9 cellular contexts compared by ENCODE assay signal in genomic region chr19:43594081-43594697, GRCh38. TPM values are rescaled to one million over a fixed set of nuclear protein-coding genes. Genes with fewer than 3 reads are reported as not detected.
DNase-seq lines count a peak whose midpoint lies in the region; ATAC-seq and TF ChIP-seq lines count a peak whose summit lies in the region.
"Had no signal": no experiment of that assay in that cellular context is flagged by ENCODE, and none has a peak within 500 bp of the region (broad histone marks: within the 10 kb centered on the region; RNA-seq: fewer than 3 reads in every experiment).

No MANE protein-coding gene starts in this region.

- H3K56ac ChIP-seq in mesendoderm (ENCODE audit: low read length), result peak overlapping the region; percentile 42

- H3K9ac ChIP-seq in mesendoderm (ENCODE audit: low read length), result peak overlapping the region; percentile 89

- no peak overlapping the region for H3K27ac Mint-ChIP-seq in activated naive CD4-positive, alpha-beta T cell treated with anti-CD3 and anti-CD28 coated beads, Interleukin-2, amount 10 ng/mL, durations not matched to agents 7 days and 5 days

- no peak for TF ChIP-seq EP300 in upper lobe of left lung (IDR thresholded peaks at IDR 0.05)

- TF ChIP-seq POLR2A in upper lobe of left lung (IDR thresholded peaks at IDR 0.05), result no peak

- H3K9me3 ChIP-seq in upper lobe of left lung, result no peaks in the 10 kb centered on the region

- TF ChIP-seq CTCF in astrocyte of the cerebellum (IDR thresholded peaks at IDR 0.05; ENCODE audit: low read depth, low read length, missing control alignments) (no peak), upper lobe of left lung (IDR thresholded peaks at IDR 0.05) (no peak)

- no peak overlapping the region for H2AK5ac ChIP-seq in mesendoderm (ENCODE audit: low read length)

- no peak overlapping the region for H3K4ac ChIP-seq in mesendoderm (ENCODE audit: low read depth, low read length)

- no peaks in the 10 kb centered on the region for H3K9me3 Mint-ChIP-seq in activated naive CD4-positive, alpha-beta T cell treated with anti-CD3 and anti-CD28 coated beads, Interleukin-2, amount 10 ng/mL, durations not matched to agents 7 days and 5 days

- H2BK15ac ChIP-seq in mesendoderm (replicated peaks; ENCODE audit: low read depth), result no peak overlapping the region

- no peak overlapping the region for H3K4me2 ChIP-seq in mesendoderm (ENCODE audit: low read length)

- ATAC-seq in upper lobe of left lung (ENCODE audit: low FRiP score in 2 of 2), result no peak
- no peak for ATAC-seq in GM19351 (IDR thresholded peaks at IDR 0.05; ENCODE audit: unreplicated experiment)
- no peak for ATAC-seq in GM21526 (IDR thresholded peaks at IDR 0.05; ENCODE audit: low FRiP score, unreplicated experiment)

- no peak overlapping the region for H3K18ac ChIP-seq in mesendoderm (ENCODE audit: low read length)

- no peak overlapping the region for H3K27ac ChIP-seq in mesendoderm (ENCODE audit: low read depth, low read length)
- H3K27ac ChIP-seq in upper lobe of left lung, result peak overlapping the region in 2 of 4 donors; percentile 93 to 97

- no peak overlapping the region for H2BK120ac ChIP-seq in mesendoderm (ENCODE audit: low read depth, low read length)

- no peak overlapping the region for H2BK5ac ChIP-seq in mesendoderm (ENCODE audit: low read length)

- H3K36me3 Mint-ChIP-seq in activated naive CD4-positive, alpha-beta T cell treated with anti-CD3 and anti-CD28 coated beads, Interleukin-2, amount 10 ng/mL, durations not matched to agents 7 days and 5 days, result peaks cover 33% of the 10 kb centered on the region

- peak overlapping the region; percentile 55 for H3K4me3 Mint-ChIP-seq in activated naive CD4-positive, alpha-beta T cell treated with anti-CD3 and anti-CD28 coated beads, Interleukin-2, amount 10 ng/mL, durations not matched to agents 7 days and 5 days

- H3K4me1 ChIP-seq in mesendoderm (ENCODE audit: control insufficient read depth, low read depth, low read length) (peaks cover 1% of the 10 kb centered on the region), upper lobe of left lung (peaks cover 28 to 48% (median 36%) of the 10 kb centered on the region in 4 donors)

- no peaks in the 10 kb centered on the region for H3K27me3 ChIP-seq in mesendoderm (ENCODE audit: insufficient read depth, low read length, poor library complexity)
- no peaks in the 10 kb centered on the region for H3K27me3 ChIP-seq in upper lobe of left lung

- DNase-seq in activated naive CD4-positive, alpha-beta T cell treated with anti-CD3 and anti-CD28 coated beads, Interleukin-2, amount 10 ng/mL, durations not matched to agents 7 days and 5 days, result no peak
- no peak for DNase-seq in activated naive CD4-positive, alpha-beta T cell treated with Interleukin-2 at 50 U/mL for 16 hours
- no peak for DNase-seq in astrocyte of the cerebellum (ENCODE audit: low read depth)
- DNase-seq in mesendoderm, result no peak
- no peak for DNase-seq in upper lobe of left lung
- no peak for DNase-seq in NCI-H226
- DNase-seq: NCI-H146 had no signal

- peaks cover 5% of the 10 kb centered on the region for H3K27me3 Mint-ChIP-seq in activated naive CD4-positive, alpha-beta T cell treated with anti-CD3 and anti-CD28 coated beads, Interleukin-2, amount 10 ng/mL, durations not matched to agents 7 days and 5 days

- H3K4me3 ChIP-seq in astrocyte of the cerebellum (ENCODE audit: low read depth, low read length) (peak overlapping the region; percentile 63), mesendoderm (ENCODE audit: low read length) (no peak overlapping the region), upper lobe of left lung (peak overlapping the region in 3 of 4 donors; percentile 59 to 75 (median 62))

- no peak overlapping the region for H3K23ac ChIP-seq in mesendoderm (ENCODE audit: low read length)

- H3K79me2 ChIP-seq in mesendoderm (ENCODE audit: control insufficient read depth, insufficient read depth, low read length), result peaks cover 17% of the 10 kb centered on the region

- H4K8ac ChIP-seq in mesendoderm (ENCODE audit: low read depth, low read length), result no peak overlapping the region

- CTCF ChIA-PET in activated naive CD4-positive, alpha-beta T cell treated with anti-CD3 and anti-CD28 coated beads, Interleukin-2, amount 10 ng/mL, durations not matched to agents 7 days and 5 days (lab: Charles Lee), result interaction anchor here (0.6 to 5.6 kb wide), 34 partner anchors 9 to 191 kb away, joined by 3 to 129 read pairs (median 5); partner anchors contain the start of genes KCNN4, PINLYP, PLAUR and XRCC1

- in situ Hi-C loops in astrocyte of the cerebellum (cut with HindIII; ENCODE audit: low sequenced_read_pairs), result no loop called here

- peaks cover 16% of the 10 kb centered on the region for H3K79me1 ChIP-seq in mesendoderm (ENCODE audit: low read length)

- no peak overlapping the region for H4K5ac ChIP-seq in mesendoderm (ENCODE audit: low read length)

- no CpG with 5 or more reads among the region's 10 CpGs for WGBS in mesendoderm (ENCODE audit: extremely low coverage, insufficient coverage, low lambda C conversion rate)
- WGBS in upper lobe of left lung, 2 donors, result 91 to 98% methylated on average over 10 of the region's 10 CpGs

- H3K36me3 ChIP-seq in mesendoderm (ENCODE audit: control insufficient read depth, insufficient read depth, low read length) (no peaks in the 10 kb centered on the region), upper lobe of left lung (peaks cover 14 to 49% (median 33%) of the 10 kb centered on the region in 4 donors)

- H3K4me1 Mint-ChIP-seq in activated naive CD4-positive, alpha-beta T cell treated with anti-CD3 and anti-CD28 coated beads, Interleukin-2, amount 10 ng/mL, durations not matched to agents 7 days and 5 days, result peaks cover 58% of the 10 kb centered on the region

RNA-seq across cellular contexts. Expression of gene IRGQ, which starts 1.7 kb away (rescaled TPM):
- polyA plus RNA-seq in mesendoderm (2013, experiment 1 of 2), result 10.8 TPM
- polyA plus RNA-seq in mesendoderm (2013, experiment 2 of 2), result 9.5 TPM
- 10 to 100 TPM; 17.2 to 25.1 (median 23.2) TPM for total RNA-seq in upper lobe of left lung

RNA-seq across cellular contexts. Expression of gene ZNF576, which starts 2.2 kb away (rescaled TPM):
- 19.7 TPM for polyA plus RNA-seq in mesendoderm (2013, experiment 1 of 2)
- polyA plus RNA-seq in mesendoderm (2013, experiment 2 of 2), result 20.0 TPM
- total RNA-seq in upper lobe of left lung, result 10 to 100 TPM in 3 of 6 donors, 1 to 10 TPM in 3; 3.1 to 15.6 (median 7.8) TPM

RNA-seq across cellular contexts. Expression of gene SRRM5, which starts 17.7 kb away (rescaled TPM):
- polyA plus RNA-seq in mesendoderm (2013, experiment 1 of 2), result 0.08 TPM
- 0.08 TPM for polyA plus RNA-seq in mesendoderm (2013, experiment 2 of 2)
- 1 to 10 TPM in 2 of 6 donors, under 1 TPM in 3, not detected in 1; 0.17 to 2.1 (median 0.30) TPM for total RNA-seq in upper lobe of left lung

RNA-seq across cellular contexts. Expression of gene PINLYP, which starts 18.6 kb away (rescaled TPM):
- 8.6 TPM for polyA plus RNA-seq in mesendoderm (2013, experiment 1 of 2)
- polyA plus RNA-seq in mesendoderm (2013, experiment 2 of 2), result 8.5 TPM
- 1 to 10 TPM; 1.8 to 9.4 (median 4.1) TPM for total RNA-seq in upper lobe of left lung

RNA-seq across cellular contexts. Expression of gene XRCC1, which starts 18.9 kb away (rescaled TPM):
- polyA plus RNA-seq in mesendoderm (2013, experiment 1 of 2), result 25.6 TPM
- polyA plus RNA-seq in mesendoderm (2013, experiment 2 of 2), result 24.3 TPM
- total RNA-seq in upper lobe of left lung, result 10 to 100 TPM; 24.2 to 30.1 (median 26.4) TPM
